In genomic region chr15:99618941-99619411, GRCh38 we compare ENCODE assay signal across 10 cellular contexts. TPM values are rescaled to one million over a fixed set of nuclear protein-coding genes. Genes with fewer than 3 reads are reported as not detected.
DNase-seq lines count a peak whose midpoint lies in the region; ATAC-seq and TF ChIP-seq lines count a peak whose summit lies in the region.
"Had no signal": no experiment of that assay in that cellular context is flagged by ENCODE, and none has a peak within 500 bp of the region (broad histone marks: within the 10 kb centered on the region; RNA-seq: fewer than 3 reads in every experiment).

No MANE protein-coding gene starts in this region.

- TF ChIP-seq CTCF in epithelial cell of esophagus (IDR thresholded peaks at IDR 0.05; ENCODE audit: insufficient read depth, low read depth, low read length, missing control alignments), result no peak
- no peak for TF ChIP-seq CTCF in lower lobe of right lung (IDR thresholded peaks at IDR 0.05)
- no peak for TF ChIP-seq CTCF in upper lobe of right lung (IDR thresholded peaks at IDR 0.05)
- no peak for TF ChIP-seq CTCF in mesothelial cell of epicardium (IDR thresholded peaks at IDR 0.05; ENCODE audit: unreplicated experiment)

- H3K27ac ChIP-seq in lower lobe of right lung (peak overlapping the region; percentile 56), upper lobe of right lung (peak overlapping the region; percentile 43)
- H3K27ac ChIP-seq: testis had no signal

- no peak for DNase-seq in activated naive CD8-positive, alpha-beta T cell treated with anti-CD3 and anti-CD28 coated beads, Interleukin-2, amount 50 U/mL, for 24 hours
- DNase-seq in epithelial cell of esophagus (ENCODE audit: low read depth) (peak; percentile 78), lower lobe of right lung (no peak), upper lobe of right lung (no peak), mesothelial cell of epicardium (ENCODE audit: low spot score in 2 of 2, unreplicated experiment in 2 of 2) (no peak)
- no peak for DNase-seq in activated CD8-positive, alpha-beta memory T cell treated with anti-CD3 and anti-CD28 coated beads, Interleukin-2, amount 50 U/mL, for 4 hours
- DNase-seq: KBM-7, testis had no signal

- peaks cover 5% of the 10 kb centered on the region for H3K36me3 Mint-ChIP-seq in activated naive CD8-positive, alpha-beta T cell
- H3K36me3 Mint-ChIP-seq in activated naive CD8-positive, alpha-beta T cell treated with anti-CD3 and anti-CD28 coated beads, Interleukin-2, amount 50 U/mL, for 24 hours (ENCODE audit: low read depth), result peaks cover 8% of the 10 kb centered on the region
- peaks cover 5% of the 10 kb centered on the region for H3K36me3 Mint-ChIP-seq in mesothelial cell of epicardium

- H3K4me3 ChIP-seq in epithelial cell of esophagus (ENCODE audit: low read length), result peak overlapping the region; percentile 23
- no peak overlapping the region for H3K4me3 ChIP-seq in lower lobe of right lung
- no peak overlapping the region for H3K4me3 ChIP-seq in upper lobe of right lung
- H3K4me3 ChIP-seq: testis had no signal

- H3K4me3 Mint-ChIP-seq in activated naive CD8-positive, alpha-beta T cell, result no peak overlapping the region
- H3K4me3 Mint-ChIP-seq in activated naive CD8-positive, alpha-beta T cell treated with anti-CD3 and anti-CD28 coated beads, Interleukin-2, amount 50 U/mL, for 24 hours, result no peak overlapping the region
- H3K4me3 Mint-ChIP-seq in mesothelial cell of epicardium, result no peak overlapping the region

- intact Hi-C loops in lower lobe of right lung (cut with DNase I) (no loop called here), upper lobe of right lung (cut with DNase I) (no loop called here)

- no peaks in the 10 kb centered on the region for H3K27me3 Mint-ChIP-seq in activated naive CD8-positive, alpha-beta T cell
- H3K27me3 Mint-ChIP-seq in activated naive CD8-positive, alpha-beta T cell treated with anti-CD3 and anti-CD28 coated beads, Interleukin-2, amount 50 U/mL, for 24 hours, result no peaks in the 10 kb centered on the region
- no peaks in the 10 kb centered on the region for H3K27me3 Mint-ChIP-seq in mesothelial cell of epicardium (ENCODE audit: low read depth)

- peaks cover 47% of the 10 kb centered on the region for H3K4me1 ChIP-seq in lower lobe of right lung
- peaks cover 38% of the 10 kb centered on the region for H3K4me1 ChIP-seq in upper lobe of right lung
- H3K4me1 ChIP-seq: testis had no signal

- H3K27ac Mint-ChIP-seq in activated naive CD8-positive, alpha-beta T cell, result peak overlapping the region; percentile 13
- H3K27ac Mint-ChIP-seq in activated naive CD8-positive, alpha-beta T cell treated with anti-CD3 and anti-CD28 coated beads, Interleukin-2, amount 50 U/mL, for 24 hours, result no peak overlapping the region
- no peak overlapping the region for H3K27ac Mint-ChIP-seq in mesothelial cell of epicardium

- no peaks in the 10 kb centered on the region for H3K36me3 ChIP-seq in lower lobe of right lung
- H3K36me3 ChIP-seq in upper lobe of right lung, result no peaks in the 10 kb centered on the region

- peaks cover 3% of the 10 kb centered on the region for H3K9me3 Mint-ChIP-seq in activated naive CD8-positive, alpha-beta T cell (ENCODE audit: low read depth)
- H3K9me3 Mint-ChIP-seq in activated naive CD8-positive, alpha-beta T cell treated with anti-CD3 and anti-CD28 coated beads, Interleukin-2, amount 50 U/mL, for 24 hours, result peaks cover 5% of the 10 kb centered on the region
- H3K9me3 Mint-ChIP-seq in mesothelial cell of epicardium, result peaks cover 8% of the 10 kb centered on the region

- ATAC-seq in activated naive CD8-positive, alpha-beta T cell treated with anti-CD3 and anti-CD28 coated beads, Interleukin-2, amount 50 U/mL, for 24 hours, result no peak
- ATAC-seq in lower lobe of right lung, result peak; percentile 71 to 80
- peak; percentile 77 for ATAC-seq in upper lobe of right lung
- ATAC-seq in GM21576 (IDR thresholded peaks at IDR 0.05; ENCODE audit: unreplicated experiment), result no peak

- peaks cover 60% of the 10 kb centered on the region for H3K4me1 Mint-ChIP-seq in activated naive CD8-positive, alpha-beta T cell (ENCODE audit: low read depth)
- peaks cover 48% of the 10 kb centered on the region for H3K4me1 Mint-ChIP-seq in activated naive CD8-positive, alpha-beta T cell treated with anti-CD3 and anti-CD28 coated beads, Interleukin-2, amount 50 U/mL, for 24 hours
- H3K4me1 Mint-ChIP-seq in mesothelial cell of epicardium, result peaks cover 33% of the 10 kb centered on the region

- H3K27me3 ChIP-seq in lower lobe of right lung (ENCODE audit: low read depth) (no peaks in the 10 kb centered on the region), upper lobe of right lung (no peaks in the 10 kb centered on the region)
- H3K27me3 ChIP-seq: testis had no signal

- H3K9me3 ChIP-seq in lower lobe of right lung (no peaks in the 10 kb centered on the region), upper lobe of right lung (no peaks in the 10 kb centered on the region)
- H3K9me3 ChIP-seq: testis had no signal

RNA-seq across cellular contexts. Expression of gene MEF2A, which starts 53.2 kb away (rescaled TPM):
- 80.1 TPM for total RNA-seq in lower lobe of right lung
- 86.8 TPM for total RNA-seq in upper lobe of right lung
- total RNA-seq in mesothelial cell of epicardium, result 35.4 to 39.1 TPM (median 36.0 TPM) in 3 replicates

Comparison
In these comparisons a context has a peak if more than half of its experiments do, and no peak if none do; other contexts are left out.
1. ATAC-seq: peak in lower lobe of right lung (2 of 2) and upper lobe of right lung (single experiment); none in activated naive CD8-positive, alpha-beta T cell treated with anti-CD3 and anti-CD28 coated beads, Interleukin-2, amount 50 U/mL, for 24 hours (single experiment) and GM21576 (single experiment).